ENCODE assay signal across 32 cellular contexts in the genomic region with DNA sequence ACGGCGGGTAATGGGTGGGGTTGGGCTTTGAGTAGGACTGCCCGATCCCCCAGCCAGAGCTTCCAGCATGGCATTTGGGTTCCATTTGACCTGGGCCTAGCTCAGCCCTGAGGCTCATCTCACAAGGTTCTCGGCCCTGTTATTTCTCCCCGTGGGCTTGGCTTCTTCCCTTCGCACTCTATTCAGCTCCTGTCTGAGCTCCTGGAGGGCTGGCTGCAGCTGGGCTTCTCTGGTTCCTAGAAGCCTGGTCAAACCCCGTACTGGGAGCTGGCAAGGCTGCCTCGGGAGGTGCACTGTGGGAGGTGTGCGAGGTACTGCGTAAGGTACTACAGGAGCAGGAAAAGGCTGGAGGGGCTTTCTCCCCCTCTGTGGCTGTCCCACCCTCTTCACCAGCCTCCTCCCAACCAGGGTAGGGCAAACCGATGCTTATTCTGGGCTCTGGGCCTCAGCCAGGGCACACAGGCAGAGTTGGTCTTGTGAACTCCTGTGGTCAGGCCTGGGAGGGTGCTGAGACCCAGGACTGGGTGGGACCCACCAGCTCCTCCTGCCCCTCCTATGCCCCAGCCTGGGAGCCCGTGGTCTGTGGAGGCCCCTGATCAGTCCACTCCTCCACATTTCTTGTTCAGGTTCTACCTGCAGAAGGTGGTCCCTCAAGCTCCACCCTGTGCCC. TPM values are rescaled to one million over a fixed set of nuclear protein-coding genes. Genes with fewer than 3 reads are reported as not detected.
A peak's percentile ranks its signal among the peaks of the same experiment; 100 is the strongest.
DNase-seq lines count a peak whose midpoint lies in the region; ATAC-seq and TF ChIP-seq lines count a peak whose summit lies in the region.
"Had no signal": no experiment of that assay in that cellular context is flagged by ENCODE, and none has a peak within 500 bp of the region (broad histone marks: within the 10 kb centered on the region; RNA-seq: fewer than 3 reads in every experiment).

No MANE protein-coding gene starts in this region.

- H3K27me3 Mint-ChIP-seq in stimulated activated naive CD8-positive, alpha-beta T cell treated with anti-CD3 and anti-CD28 coated beads, Interleukin-15, amount 100 ng/mL, for 72 hours = peaks cover 9% of the 10 kb centered on the region
- H3K27me3 Mint-ChIP-seq: brain, type B pancreatic cell had no signal

- no peak overlapping the region for H2AK5ac ChIP-seq in mesenchymal stem cell (ENCODE audit: low read length, severe bottlenecking)

- H4K91ac ChIP-seq in mesenchymal stem cell (ENCODE audit: low read length) = no peak overlapping the region

- intact Hi-C loops in body of pancreas (cut with DNase I) (no loop called here), aorta (cut with DNase I) (no loop called here)

- H2AFZ ChIP-seq in mesenchymal stem cell (ENCODE audit: low read depth, low read length) = no peak overlapping the region

- no peak overlapping the region for H3K18ac ChIP-seq in mesenchymal stem cell (ENCODE audit: low read depth in 1 of 2, low read length in 2 of 2)

- no peak overlapping the region for H3K4me3 Mint-ChIP-seq in stimulated activated naive CD8-positive, alpha-beta T cell treated with anti-CD3 and anti-CD28 coated beads, Interleukin-15, amount 100 ng/mL, for 72 hours
- H3K4me3 Mint-ChIP-seq: activated CD8-positive, alpha-beta memory T cell treated with anti-CD3 and anti-CD28 coated beads, Interleukin-2, amount 10 ng/mL, durations not matched to agents 7 days and 5 days; brain; CD8-positive, alpha-beta T cell; T-helper 1 cell treated with Interleukin-12 subunit alpha and Interleukin-12 subunit beta and Interleukin-4 antibody, amounts not matched to agents 30 μg/mL and 1 μg/mL, for 36 hours; type B pancreatic cell had no signal

- TF ChIP-seq POLR2A in body of pancreas (IDR thresholded peaks at IDR 0.05) = no peak

- H3K27me3 ChIP-seq in body of pancreas = no peaks in the 10 kb centered on the region
- no peaks in the 10 kb centered on the region for H3K27me3 ChIP-seq in mesenchymal stem cell (ENCODE audit: control insufficient read depth in 1 of 2, insufficient read depth in 1 of 2, low read length in 2 of 2)
- no peaks in the 10 kb centered on the region for H3K27me3 ChIP-seq in aorta (ENCODE audit: control insufficient read depth in 1 of 2, insufficient read depth in 2 of 2, low read length in 1 of 2)
- H3K27me3 ChIP-seq: adrenal gland, BE2C had no signal

- no peak overlapping the region for H3K14ac ChIP-seq in mesenchymal stem cell (ENCODE audit: low read length in 2 of 2)

- H3K4me1 ChIP-seq in body of pancreas (no peaks in the 10 kb centered on the region), mesenchymal stem cell (ENCODE audit: control insufficient read depth, insufficient read depth, low read depth, low read length) (peaks cover 30% of the 10 kb centered on the region), aorta (ENCODE audit: control insufficient read depth in 1 of 2, insufficient read depth in 2 of 2, low read length in 2 of 2) (no peaks in the 10 kb centered on the region)
- H3K4me1 ChIP-seq: adrenal gland, BE2C had no signal

- peak overlapping the region; percentile 6 for H3K9ac ChIP-seq in mesenchymal stem cell (ENCODE audit: low read length)

- 67 to 84% methylated on average over 3 to 12 of the region's 12 CpGs for WGBS in body of pancreas, 2 donors
- WGBS in mesenchymal stem cell = 88% methylated on average over 12 of the region's 12 CpGs
- 59 to 64% methylated on average over 12 of the region's 12 CpGs for WGBS in aorta, 2 donors

- H3K23ac ChIP-seq in mesenchymal stem cell (ENCODE audit: low read length in 2 of 2) = no peak overlapping the region

- H3K79me1 ChIP-seq in mesenchymal stem cell (replicated peaks; ENCODE audit: low read length, poor library complexity, severe bottlenecking) = peaks cover 13% of the 10 kb centered on the region

- no peaks in the 10 kb centered on the region for H3K4me1 Mint-ChIP-seq in stimulated activated naive CD8-positive, alpha-beta T cell treated with anti-CD3 and anti-CD28 coated beads, Interleukin-15, amount 100 ng/mL, for 72 hours
- H3K4me1 Mint-ChIP-seq: activated CD8-positive, alpha-beta memory T cell treated with anti-CD3 and anti-CD28 coated beads, Interleukin-2, amount 10 ng/mL, durations not matched to agents 7 days and 5 days had no signal

- no peak overlapping the region for H3K27ac ChIP-seq in body of pancreas
- H3K27ac ChIP-seq in mesenchymal stem cell (ENCODE audit: low read length, poor library complexity, severe bottlenecking) = no peak overlapping the region
- no peak overlapping the region for H3K27ac ChIP-seq in aorta (ENCODE audit: low read depth in 1 of 2, low read length in 2 of 2)
- H3K27ac ChIP-seq: adrenal gland had no signal

- H2BK15ac ChIP-seq in mesenchymal stem cell (ENCODE audit: low read depth, poor library complexity, severe bottlenecking) = peak overlapping the region; percentile 19

- H3K4me3 ChIP-seq in body of pancreas = no peak overlapping the region
- H3K4me3 ChIP-seq in mesenchymal stem cell (ENCODE audit: insufficient read depth in 1 of 2, low read depth in 1 of 2, low read length in 2 of 2) = no peak overlapping the region
- no peak overlapping the region for H3K4me3 ChIP-seq in aorta (ENCODE audit: low read length in 2 of 2)
- H3K4me3 ChIP-seq: adrenal gland, GM12878 had no signal

- H3K27ac Mint-ChIP-seq in stimulated activated naive CD8-positive, alpha-beta T cell treated with anti-CD3 and anti-CD28 coated beads, Interleukin-15, amount 100 ng/mL, for 72 hours = no peak overlapping the region
- H3K27ac Mint-ChIP-seq: activated CD8-positive, alpha-beta memory T cell treated with anti-CD3 and anti-CD28 coated beads, Interleukin-2, amount 10 ng/mL, durations not matched to agents 7 days and 5 days; CD8-positive, alpha-beta T cell; T-helper 1 cell treated with Interleukin-12 subunit alpha and Interleukin-12 subunit beta and Interleukin-4 antibody, amounts not matched to agents 30 μg/mL and 1 μg/mL, for 36 hours had no signal

- H4K8ac ChIP-seq in mesenchymal stem cell (ENCODE audit: low read length) = peak overlapping the region; percentile 42

- no peak for TF ChIP-seq CTCF in body of pancreas (IDR thresholded peaks at IDR 0.05)

- no peak overlapping the region for H3K4ac ChIP-seq in mesenchymal stem cell (ENCODE audit: low read depth in 1 of 2, low read length in 2 of 2)

- no peak overlapping the region for H2BK5ac ChIP-seq in mesenchymal stem cell (ENCODE audit: low read depth, low read length, poor library complexity, severe bottlenecking)

- no peaks in the 10 kb centered on the region for H3K9me3 Mint-ChIP-seq in stimulated activated naive CD8-positive, alpha-beta T cell treated with anti-CD3 and anti-CD28 coated beads, Interleukin-15, amount 100 ng/mL, for 72 hours
- H3K9me3 Mint-ChIP-seq: brain; CD8-positive, alpha-beta T cell; T-helper 1 cell treated with Interleukin-12 subunit alpha and Interleukin-12 subunit beta and Interleukin-4 antibody, amounts not matched to agents 30 μg/mL and 1 μg/mL, for 36 hours; type B pancreatic cell had no signal

- H3K36me3 ChIP-seq in body of pancreas (replicated peaks in 1 of 2; ENCODE audit: insufficient read depth in 1 of 2, low read depth in 2 of 2) (peaks cover 12 to 19% of the 10 kb centered on the region in 2 donors), mesenchymal stem cell (ENCODE audit: control insufficient read depth in 1 of 2, insufficient read depth in 2 of 2, low read depth in 1 of 2, low read length in 2 of 2) (peaks cover 42 to 46% of the 10 kb centered on the region in 2 experiments), aorta (ENCODE audit: control insufficient read depth in 1 of 2, insufficient read depth in 2 of 2, low read length in 1 of 2) (peaks cover 0 to 6% of the 10 kb centered on the region in 2 donors)
- H3K36me3 ChIP-seq: BE2C had no signal

- H2BK120ac ChIP-seq in mesenchymal stem cell (ENCODE audit: low read depth, low read length) = no peak overlapping the region

- no peak overlapping the region for H3K4me2 ChIP-seq in mesenchymal stem cell (ENCODE audit: low read length, poor library complexity, severe bottlenecking)

- H3K9me3 ChIP-seq in body of pancreas (no peaks in the 10 kb centered on the region), mesenchymal stem cell (ENCODE audit: control insufficient read depth, low read length) (no peaks in the 10 kb centered on the region), aorta (ENCODE audit: control insufficient read depth, low read length) (no peaks in the 10 kb centered on the region)
- H3K9me3 ChIP-seq: adrenal gland, BE2C had no signal

- no peak overlapping the region for H2BK12ac ChIP-seq in mesenchymal stem cell (ENCODE audit: low read length in 2 of 2)

- DNase-seq in stimulated activated naive CD8-positive, alpha-beta T cell treated with anti-CD3 and anti-CD28 coated beads, Interleukin-15, amount 100 ng/mL, for 72 hours = no peak
- no peak for DNase-seq in stimulated activated naive CD8-positive, alpha-beta T cell treated with anti-CD3 and anti-CD28 coated beads, Interleukin-15, Interleukin-2, amounts not matched to agents 100 U/mL and 50 U/mL, for 24 hours
- DNase-seq in body of pancreas (no peak), mesenchymal stem cell (no peak), aorta (peak; percentile 45 to 69), foreskin melanocyte (no peak)
- no peak for DNase-seq in stimulated activated CD8-positive, alpha-beta memory T cell treated with anti-CD3 and anti-CD28 coated beads, Interleukin-4, amount 100 ng/mL, for 48 hours
- DNase-seq: activated CD4-positive, alpha-beta T cell treated with anti-CD3 and anti-CD28 coated beads, Interleukin-2, amount 50 U/mL, for 4 hours; activated CD8-positive, alpha-beta memory T cell treated with anti-CD3 and anti-CD28 coated beads, Interleukin-2, amount 10 ng/mL, durations not matched to agents 7 days and 5 days; activated naive CD4-positive, alpha-beta T cell; activated T-cell treated with anti-CD3 and anti-CD28 coated beads, Interleukin-2, amount 50 U/mL, for 48 hours; adrenal gland; BE2C; CD8-positive, alpha-beta T cell; DMS153; hippocampal formation; mesendoderm; NCI-H2029; NCI-H774; stimulated activated CD4-positive, alpha-beta T cell treated with anti-CD3 and anti-CD28 coated beads, Interleukin-4, amount 100 ng/mL, for 24 hours; substantia nigra had no signal

- ATAC-seq in stimulated activated naive CD8-positive, alpha-beta T cell treated with anti-CD3 and anti-CD28 coated beads, Interleukin-15, amount 100 ng/mL, for 72 hours = peak; percentile 45
- ATAC-seq in stimulated activated naive CD8-positive, alpha-beta T cell treated with anti-CD3 and anti-CD28 coated beads, Interleukin-15, Interleukin-2, amounts not matched to agents 100 U/mL and 50 U/mL, for 24 hours = no peak
- ATAC-seq in body of pancreas (peak; percentile 8), aorta (ENCODE audit: low FRiP score) (no peak), HG03342 (IDR thresholded peaks at IDR 0.05; ENCODE audit: unreplicated experiment) (no peak)
- ATAC-seq: activated CD4-positive, CD25-positive, alpha-beta regulatory T cell treated with anti-CD3 and anti-CD28 coated beads, Interleukin-2, amount 50 U/mL, for 24 hours; activated CD8-positive, alpha-beta memory T cell treated with anti-CD3 and anti-CD28 coated beads, Interleukin-2, amount 10 ng/mL, durations not matched to agents 7 days and 5 days; CD8-positive, alpha-beta T cell; GM12878 had no signal

RNA-seq across cellular contexts. Expression of gene A3GALT2, which starts 0.8 kb away (rescaled TPM):
- total RNA-seq in body of pancreas (not detected), aorta (under 1 TPM; 0.36 to 0.81 TPM)
- 0.04 TPM for polyA plus RNA-seq in mesenchymal stem cell (2013, experiment 1 of 2)
- not detected for polyA plus RNA-seq in mesenchymal stem cell (2013, experiment 2 of 2)
- not detected for polyA plus RNA-seq in aorta
- total RNA-seq: activated CD8-positive, alpha-beta memory T cell treated with anti-CD3 and anti-CD28 coated beads, Interleukin-2, amount 10 ng/mL, durations not matched to agents 7 days and 5 days; CD8-positive, alpha-beta T cell; fibroblast of lung; GM12878; H4; pulmonary artery endothelial cell; RPMI7951; SK-MEL-5 had no signal
- polyA plus RNA-seq: fibroblast of lung, GM12878 had no signal

Comparison
In these comparisons a context has a peak if more than half of its experiments do, and no peak if none do; other contexts are left out.
1. ATAC-seq: peak in stimulated activated naive CD8-positive, alpha-beta T cell treated with anti-CD3 and anti-CD28 coated beads, Interleukin-15, amount 100 ng/mL, for 72 hours (single experiment) and body of pancreas (single experiment); none in stimulated activated naive CD8-positive, alpha-beta T cell treated with anti-CD3 and anti-CD28 coated beads, Interleukin-15, Interleukin-2, amounts not matched to agents 100 U/mL and 50 U/mL, for 24 hours (single experiment), aorta (single experiment) and HG03342 (single experiment).
2. DNase-seq: peak in aorta (2 of 2); none in stimulated activated naive CD8-positive, alpha-beta T cell treated with anti-CD3 and anti-CD28 coated beads, Interleukin-15, amount 100 ng/mL, for 72 hours (0 of 2), stimulated activated naive CD8-positive, alpha-beta T cell treated with anti-CD3 and anti-CD28 coated beads, Interleukin-15, Interleukin-2, amounts not matched to agents 100 U/mL and 50 U/mL, for 24 hours (single experiment), body of pancreas (0 of 4), mesenchymal stem cell (single experiment), stimulated activated CD8-positive, alpha-beta memory T cell treated with anti-CD3 and anti-CD28 coated beads, Interleukin-4, amount 100 ng/mL, for 48 hours (single experiment) and foreskin melanocyte (single experiment).